ENCODE assay signal across 2 cellular contexts in genomic region chr11:70082829-70083228, GRCh38.
TF ChIP-seq lines count a peak whose summit lies in the region.

No MANE protein-coding gene starts in this region.

TF ChIP-seq in IMR-90, 13 proteins besides CTCF, POLR2A, EP300 and RAD21:
- TF ChIP-seq RCOR1 (IDR thresholded peaks at IDR 0.05; ENCODE audit: insufficient replicate concordance, low read length) (no peak), RFX5 (IDR thresholded peaks at IDR 0.05; ENCODE audit: low read depth, low read length) (no peak), BHLHE40 (IDR thresholded peaks at IDR 0.05; ENCODE audit: low read depth, low read length) (no peak), USF2 (IDR thresholded peaks at IDR 0.05; ENCODE audit: low read depth, low read length) (no peak), CEBPB (IDR thresholded peaks at IDR 0.05; ENCODE audit: low read depth, low read length) (no peak), SMC3 (IDR thresholded peaks at IDR 0.05; ENCODE audit: low read depth, low read length) (peak; percentile 38), MAFK (IDR thresholded peaks at IDR 0.05; ENCODE audit: low read depth, low read length) (no peak)
- TF ChIP-seq, protein P1, sequence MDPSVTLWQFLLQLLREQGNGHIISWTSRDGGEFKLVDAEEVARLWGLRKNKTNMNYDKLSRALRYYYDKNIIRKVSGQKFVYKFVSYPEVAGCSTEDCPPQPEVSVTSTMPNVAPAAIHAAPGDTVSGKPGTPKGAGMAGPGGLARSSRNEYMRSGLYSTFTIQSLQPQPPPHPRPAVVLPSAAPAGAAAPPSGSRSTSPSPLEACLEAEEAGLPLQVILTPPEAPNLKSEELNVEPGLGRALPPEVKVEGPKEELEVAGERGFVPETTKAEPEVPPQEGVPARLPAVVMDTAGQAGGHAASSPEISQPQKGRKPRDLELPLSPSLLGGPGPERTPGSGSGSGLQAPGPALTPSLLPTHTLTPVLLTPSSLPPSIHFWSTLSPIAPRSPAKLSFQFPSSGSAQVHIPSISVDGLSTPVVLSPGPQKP (IDR thresholded peaks at IDR 0.05; ENCODE audit: borderline replicate concordance, low read depth, low read length) = no peak

TF ChIP-seq in GM12878, 131 proteins besides CTCF, POLR2A, EP300 and RAD21:
- TF ChIP-seq TAF1 (IDR thresholded peaks at IDR 0.05; ENCODE audit: borderline replicate concordance, low read depth, low read length) (no peak), KLF5 (IDR thresholded peaks at IDR 0.05; ENCODE audit: partially characterized antibody) (no peak), MYC (IDR thresholded peaks at IDR 0.05; ENCODE audit: insufficient read depth, insufficient read length, insufficient replicate concordance, low read length, severe bottlenecking) (no peak), ATF7 (IDR thresholded peaks at IDR 0.05; ENCODE audit: low read depth) (no peak), CEBPB (IDR thresholded peaks at IDR 0.05; ENCODE audit: borderline replicate concordance in 1 of 2, low read depth in 2 of 2, low read length in 2 of 2) (no peak), FOXM1 (IDR thresholded peaks at IDR 0.05; ENCODE audit: low read depth, low read length) (no peak)
TF ChIP-seq in GM12878: peak in this region for 0.
